In the genomic region with DNA sequence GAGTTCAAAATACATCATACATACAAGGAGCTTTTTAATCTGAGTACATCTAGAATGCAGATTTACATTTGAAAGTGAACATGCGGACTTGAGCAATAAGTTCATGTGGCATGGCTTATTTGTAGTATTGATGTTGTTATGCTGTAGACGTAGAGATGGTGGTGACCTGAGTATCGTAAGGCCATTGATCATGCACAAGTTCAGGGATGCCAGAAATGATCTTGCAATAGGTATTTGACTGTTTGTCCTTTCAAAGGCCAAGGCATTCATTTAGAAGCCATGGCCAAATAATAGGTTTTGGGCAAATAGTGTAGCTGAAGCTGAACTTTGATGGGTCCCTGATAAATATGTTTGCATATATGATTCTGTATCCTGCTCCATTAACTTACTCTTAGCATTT, we compare ENCODE assay signal across 27 cellular contexts.
"Had no signal": no experiment of that assay in that cellular context is flagged by ENCODE, and none has a peak within 500 bp of the region (broad histone marks: within the 10 kb centered on the region; RNA-seq: fewer than 3 reads in every experiment).

No MANE protein-coding gene starts in this region.

- ATAC-seq: effector memory CD8-positive, alpha-beta T cell; foreskin keratinocyte; gastrocnemius medialis; gastroesophageal sphincter; heart left ventricle; heart right ventricle had no signal

- DNase-seq: colonic mucosa; cortex of kidney; dermis blood vessel endothelial cell; dorsolateral prefrontal cortex; effector CD4-positive, alpha-beta T cell; effector CD8-positive, alpha-beta T cell; effector memory CD4-positive, alpha-beta T cell; effector memory CD8-positive, alpha-beta T cell; endodermal cell; erythroblast; esophagus squamous epithelium; foreskin fibroblast; foreskin keratinocyte; foreskin melanocyte; gastrocnemius medialis; glutamatergic neuron; head of caudate nucleus; heart left ventricle; heart right ventricle had no signal

- H3K36me3 ChIP-seq: colonic mucosa, esophagus muscularis mucosa, esophagus squamous epithelium, gastrocnemius medialis, gastroesophageal sphincter, heart left ventricle, heart right ventricle had no signal

- H3K9me3 ChIP-seq: colonic mucosa, esophagus muscularis mucosa, esophagus squamous epithelium, gastrocnemius medialis, gastroesophageal sphincter, heart left ventricle, heart right ventricle had no signal

- H3K4me1 ChIP-seq: colonic mucosa, esophagus muscularis mucosa, esophagus squamous epithelium, gastrocnemius medialis, gastroesophageal sphincter, heart left ventricle, heart right ventricle had no signal

- FAIRE-seq: colon, endometrium, endothelial cell of umbilical vein, frontal cortex had no signal

- H3K27ac ChIP-seq: colonic mucosa, coronary artery, epithelial cell of prostate, esophagus muscularis mucosa, esophagus squamous epithelium, foreskin keratinocyte, gastrocnemius medialis, gastroesophageal sphincter, heart left ventricle, heart right ventricle had no signal

- H3K4me3 ChIP-seq: colonic mucosa, coronary artery, dorsolateral prefrontal cortex, esophagus muscularis mucosa, esophagus squamous epithelium, gastrocnemius medialis, gastroesophageal sphincter, heart left ventricle, heart right ventricle had no signal

- H3K27me3 ChIP-seq: colonic mucosa, dorsolateral prefrontal cortex, esophagus muscularis mucosa, gastrocnemius medialis, gastroesophageal sphincter had no signal
